ENCODE assay signal across 20 cellular contexts in the genomic region with DNA sequence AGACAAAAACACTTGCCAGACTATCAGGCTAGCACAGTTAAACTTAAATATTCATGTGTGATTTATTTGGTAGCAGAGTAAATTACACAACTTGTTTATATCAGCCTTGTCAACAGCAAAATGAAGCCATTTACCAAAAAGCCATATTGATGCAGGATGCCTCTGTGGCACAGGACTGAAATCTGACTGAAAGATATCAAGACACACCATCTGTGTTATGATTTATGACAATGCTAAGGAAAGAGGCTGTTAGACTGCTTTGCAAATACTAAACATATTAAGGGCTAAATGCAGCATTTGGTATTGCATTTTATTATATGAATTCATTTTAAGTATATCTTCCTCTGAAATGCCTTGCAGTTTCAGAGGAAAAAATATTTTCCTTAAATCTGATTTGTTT.
"Had no signal": no experiment of that assay in that cellular context is flagged by ENCODE, and none has a peak within 500 bp of the region (broad histone marks: within the 10 kb centered on the region; RNA-seq: fewer than 3 reads in every experiment).

No MANE protein-coding gene starts in this region.

- H3K36me3 ChIP-seq: left ventricle myocardium inferior, ovary, right atrium auricular region, right lobe of liver, tibial nerve, uterus had no signal

- H3K4me1 ChIP-seq: left ventricle myocardium inferior, right atrium auricular region, tibial nerve, uterus had no signal

- H3K27me3 ChIP-seq: ovary, right atrium auricular region, right lobe of liver, tibial nerve, uterus had no signal

- H3K27ac ChIP-seq: left ventricle myocardium inferior, ovary, right atrium auricular region, right lobe of liver, tibial nerve, uterus had no signal

- H3K9me3 ChIP-seq: ovary, right lobe of liver, uterus had no signal

- H3K4me2 ChIP-seq: smooth muscle cell had no signal

- DNase-seq: islet precursor cell; left ventricle myocardium inferior; mesendoderm; naive thymus-derived CD4-positive, alpha-beta T cell; ovary; right lobe of liver; stimulated activated CD4-positive, alpha-beta T cell treated with anti-CD3 and anti-CD28 coated beads, Interleukin-1b, Interleukin-23, amount 100 ng/mL, for 48 hours; stimulated activated CD4-positive, alpha-beta T cell treated with anti-CD3 and anti-CD28 coated beads, Interleukin-2, amount 100 ng/mL, for 48 hours; stimulated activated CD4-positive, alpha-beta T cell treated with anti-CD3 and anti-CD28 coated beads, Interleukin-4, amount 100 ng/mL, for 4 hours; stimulated activated CD8-positive, alpha-beta memory T cell treated with anti-CD3 and anti-CD28 coated beads, Interleukin-4, amount 100 ng/mL, for 48 hours; stimulated activated naive CD4-positive, alpha-beta T cell treated with Interleukin-2 at 50 U/mL for 16 hours; stimulated activated naive CD8-positive, alpha-beta T cell treated with anti-CD3 and anti-CD28 coated beads, Interleukin-15, amount 100 ng/mL, for 72 hours; substantia nigra; uterus had no signal

- H3K4me3 ChIP-seq: left ventricle myocardium inferior, lung, ovary, right atrium auricular region, right lobe of liver, smooth muscle cell, tibial nerve, uterus had no signal

- ATAC-seq: naive thymus-derived CD4-positive, alpha-beta T cell; natural killer cell treated with Interleukin-12 subunit alpha and Interleukin-12 subunit beta and Interleukin-15 and Interleukin-18, amount 100 ng/mL, for 72 hours; right lobe of liver; stimulated activated memory B cell treated with anti-CD40 and anti-IgM and Interleukin-4, amounts not matched to agents 10 μg/mL and 1 μg/mL and 100 μg/mL, for 72 hours; stimulated activated naive CD8-positive, alpha-beta T cell treated with anti-CD3 and anti-CD28 coated beads, Interleukin-15, amount 100 ng/mL, for 72 hours had no signal
